1 cellular context compared by ENCODE assay signal in genomic region chr18:24426398-24427294, GRCh38.
A peak's percentile ranks its signal among the peaks of the same experiment; 100 is the strongest.
TF ChIP-seq lines count a peak whose summit lies in the region.

Gene IMPACT (plus strand): TSS chr18:24426670. CDS start chr18:24426757, 87 bp downstream.

TF ChIP-seq in K562, 482 proteins besides CTCF, POLR2A, EP300 and RAD21 (continued from another document and continues in another):
- TF ChIP-seq TFE3 (CRISPR knock-in tag; IDR thresholded peaks at IDR 0.05) (no peak), PRPF4 (IDR thresholded peaks at IDR 0.05; ENCODE audit: insufficient read depth, low read depth, low read length, poor library complexity, severe bottlenecking) (no peak), U2AF1 (optimal IDR thresholded peaks at IDR 0.05; ENCODE audit: low read depth, low read length) (peak; percentile 38), KDM2B (CRISPR knock-in tag; IDR thresholded peaks at IDR 0.05) (no peak), ZNF124 (CRISPR knock-in tag; IDR thresholded peaks at IDR 0.05) (no peak), NCOA1 (IDR thresholded peaks at IDR 0.05; ENCODE audit: low read depth) (no peak), COPS2 (conservative IDR thresholded peaks at IDR 0.05) (no peak), E2F5 (CRISPR knock-in tag; IDR thresholded peaks at IDR 0.05) (no peak), CTBP1 (IDR thresholded peaks at IDR 0.05; ENCODE audit: borderline replicate concordance) (peak; percentile 80), ZKSCAN1 (IDR thresholded peaks at IDR 0.05; ENCODE audit: low read depth, low read length) (no peak), KHSRP (IDR thresholded peaks at IDR 0.05) (no peak), CBX1 (IDR thresholded peaks at IDR 0.05; ENCODE audit: low read depth) (peak; percentile 99), ZNF224 (CRISPR knock-in tag; IDR thresholded peaks at IDR 0.05) (no peak), DIDO1 (tag; IDR thresholded peaks at IDR 0.05; ENCODE audit: low read depth) (no peak; the same call in none of the 2 replicates), ZNF699 (CRISPR knock-in tag; IDR thresholded peaks at IDR 0.05; ENCODE audit: insufficient replicate concordance) (no peak), FOXP1 (CRISPR knock-in tag; IDR thresholded peaks at IDR 0.05) (no peak; the same call in 1 of the 2 replicates), TOE1 (IDR thresholded peaks at IDR 0.05; ENCODE audit: borderline replicate concordance) (no peak), TOE1 (CRISPR knock-in tag; IDR thresholded peaks at IDR 0.05; ENCODE audit: borderline replicate concordance, low read depth) (no peak), CHD2 (IDR thresholded peaks at IDR 0.05; ENCODE audit: low read depth, low read length) (peak; percentile 59), HDAC8 (tag; IDR thresholded peaks at IDR 0.05) (peak; percentile 96), ZNF77 (CRISPR knock-in tag; IDR thresholded peaks at IDR 0.05) (no peak), MBD2 (IDR thresholded peaks at IDR 0.05; ENCODE audit: borderline replicate concordance, low read depth) (no peak), CREB3 (tag; conservative IDR thresholded peaks at IDR 0.05; ENCODE audit: low read depth) (peak; percentile 95), FOS (IDR thresholded peaks at IDR 0.05; ENCODE audit: extremely low read depth, insufficient read length) (no peak), NR2C1 (IDR thresholded peaks at IDR 0.05) (peak; percentile 99), NR2C1 (tag; IDR thresholded peaks at IDR 0.05) (peak; percentile 99), TAL1 (IDR thresholded peaks at IDR 0.05) (no peak), NFATC3 (IDR thresholded peaks at IDR 0.05) (no peak), MCM3 (IDR thresholded peaks at IDR 0.05) (no peak), MCM7 (IDR thresholded peaks at IDR 0.05) (no peak), MLX (CRISPR knock-in tag; conservative IDR thresholded peaks at IDR 0.05) (no peak), IFI16 (CRISPR knock-in tag; IDR thresholded peaks at IDR 0.05) (no peak), HNRNPK (IDR thresholded peaks at IDR 0.05; ENCODE audit: low read depth, low read length, poor library complexity, severe bottlenecking) (no peak), CBX5 (IDR thresholded peaks at IDR 0.05; ENCODE audit: borderline replicate concordance, low read depth) (no peak), ZNF140 (CRISPR knock-in tag; IDR thresholded peaks at IDR 0.05) (no peak), POU5F1 (IDR thresholded peaks at IDR 0.05; ENCODE audit: borderline replicate concordance, low read depth, low read length, partially characterized antibody) (no peak), CBFA2T3 (IDR thresholded peaks at IDR 0.05) (no peak), SRSF7 (optimal IDR thresholded peaks at IDR 0.05; ENCODE audit: low read depth, low read length) (no peak), TGIF2 (CRISPR knock-in tag; IDR thresholded peaks at IDR 0.05) (peak; percentile 68; the same call in 1 of the 2 replicates), POLR2H (tag; IDR thresholded peaks at IDR 0.05; ENCODE audit: low read depth) (peak; percentile 60), STAT6 (CRISPR knock-in tag; IDR thresholded peaks at IDR 0.05) (no peak)
- TF ChIP-seq, protein P1, sequence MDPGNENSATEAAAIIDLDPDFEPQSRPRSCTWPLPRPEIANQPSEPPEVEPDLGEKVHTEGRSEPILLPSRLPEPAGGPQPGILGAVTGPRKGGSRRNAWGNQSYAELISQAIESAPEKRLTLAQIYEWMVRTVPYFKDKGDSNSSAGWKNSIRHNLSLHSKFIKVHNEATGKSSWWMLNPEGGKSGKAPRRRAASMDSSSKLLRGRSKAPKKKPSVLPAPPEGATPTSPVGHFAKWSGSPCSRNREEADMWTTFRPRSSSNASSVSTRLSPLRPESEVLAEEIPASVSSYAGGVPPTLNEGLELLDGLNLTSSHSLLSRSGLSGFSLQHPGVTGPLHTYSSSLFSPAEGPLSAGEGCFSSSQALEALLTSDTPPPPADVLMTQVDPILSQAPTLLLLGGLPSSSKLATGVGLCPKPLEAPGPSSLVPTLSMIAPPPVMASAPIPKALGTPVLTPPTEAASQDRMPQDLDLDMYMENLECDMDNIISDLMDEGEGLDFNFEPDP (CRISPR knock-in tag; IDR thresholded peaks at IDR 0.05), result peak; percentile 86; the same call in 1 of the 2 replicates
- TF ChIP-seq, protein P2, sequence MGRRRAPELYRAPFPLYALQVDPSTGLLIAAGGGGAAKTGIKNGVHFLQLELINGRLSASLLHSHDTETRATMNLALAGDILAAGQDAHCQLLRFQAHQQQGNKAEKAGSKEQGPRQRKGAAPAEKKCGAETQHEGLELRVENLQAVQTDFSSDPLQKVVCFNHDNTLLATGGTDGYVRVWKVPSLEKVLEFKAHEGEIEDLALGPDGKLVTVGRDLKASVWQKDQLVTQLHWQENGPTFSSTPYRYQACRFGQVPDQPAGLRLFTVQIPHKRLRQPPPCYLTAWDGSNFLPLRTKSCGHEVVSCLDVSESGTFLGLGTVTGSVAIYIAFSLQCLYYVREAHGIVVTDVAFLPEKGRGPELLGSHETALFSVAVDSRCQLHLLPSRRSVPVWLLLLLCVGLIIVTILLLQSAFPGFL (CRISPR knock-in tag; IDR thresholded peaks at IDR 0.05), result no peak
- TF ChIP-seq, protein P3, sequence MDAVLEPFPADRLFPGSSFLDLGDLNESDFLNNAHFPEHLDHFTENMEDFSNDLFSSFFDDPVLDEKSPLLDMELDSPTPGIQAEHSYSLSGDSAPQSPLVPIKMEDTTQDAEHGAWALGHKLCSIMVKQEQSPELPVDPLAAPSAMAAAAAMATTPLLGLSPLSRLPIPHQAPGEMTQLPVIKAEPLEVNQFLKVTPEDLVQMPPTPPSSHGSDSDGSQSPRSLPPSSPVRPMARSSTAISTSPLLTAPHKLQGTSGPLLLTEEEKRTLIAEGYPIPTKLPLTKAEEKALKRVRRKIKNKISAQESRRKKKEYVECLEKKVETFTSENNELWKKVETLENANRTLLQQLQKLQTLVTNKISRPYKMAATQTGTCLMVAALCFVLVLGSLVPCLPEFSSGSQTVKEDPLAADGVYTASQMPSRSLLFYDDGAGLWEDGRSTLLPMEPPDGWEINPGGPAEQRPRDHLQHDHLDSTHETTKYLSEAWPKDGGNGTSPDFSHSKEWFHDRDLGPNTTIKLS (IDR thresholded peaks at IDR 0.05; ENCODE audit: borderline replicate concordance, low read depth), result peak; percentile 99
- TF ChIP-seq, protein P4, sequence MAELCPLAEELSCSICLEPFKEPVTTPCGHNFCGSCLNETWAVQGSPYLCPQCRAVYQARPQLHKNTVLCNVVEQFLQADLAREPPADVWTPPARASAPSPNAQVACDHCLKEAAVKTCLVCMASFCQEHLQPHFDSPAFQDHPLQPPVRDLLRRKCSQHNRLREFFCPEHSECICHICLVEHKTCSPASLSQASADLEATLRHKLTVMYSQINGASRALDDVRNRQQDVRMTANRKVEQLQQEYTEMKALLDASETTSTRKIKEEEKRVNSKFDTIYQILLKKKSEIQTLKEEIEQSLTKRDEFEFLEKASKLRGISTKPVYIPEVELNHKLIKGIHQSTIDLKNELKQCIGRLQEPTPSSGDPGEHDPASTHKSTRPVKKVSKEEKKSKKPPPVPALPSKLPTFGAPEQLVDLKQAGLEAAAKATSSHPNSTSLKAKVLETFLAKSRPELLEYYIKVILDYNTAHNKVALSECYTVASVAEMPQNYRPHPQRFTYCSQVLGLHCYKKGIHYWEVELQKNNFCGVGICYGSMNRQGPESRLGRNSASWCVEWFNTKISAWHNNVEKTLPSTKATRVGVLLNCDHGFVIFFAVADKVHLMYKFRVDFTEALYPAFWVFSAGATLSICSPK (IDR thresholded peaks at IDR 0.05; ENCODE audit: borderline replicate concordance), result no peak
- TF ChIP-seq, protein P5, sequence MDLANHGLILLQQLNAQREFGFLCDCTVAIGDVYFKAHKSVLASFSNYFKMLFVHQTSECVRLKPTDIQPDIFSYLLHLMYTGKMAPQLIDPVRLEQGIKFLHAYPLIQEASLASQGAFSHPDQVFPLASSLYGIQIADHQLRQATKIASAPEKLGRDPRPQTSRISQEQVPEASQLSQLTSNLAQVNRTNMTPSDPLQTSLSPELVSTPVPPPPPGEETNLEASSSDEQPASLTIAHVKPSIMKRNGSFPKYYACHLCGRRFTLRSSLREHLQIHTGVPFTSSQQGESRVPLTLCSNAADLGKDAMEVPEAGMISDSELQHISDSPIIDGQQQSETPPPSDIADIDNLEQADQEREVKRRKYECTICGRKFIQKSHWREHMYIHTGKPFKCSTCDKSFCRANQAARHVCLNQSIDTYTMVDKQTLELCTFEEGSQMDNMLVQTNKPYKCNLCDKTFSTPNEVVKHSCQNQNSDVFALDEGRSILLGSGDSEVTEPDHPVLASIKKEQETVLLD (IDR thresholded peaks at IDR 0.05), result no peak
- TF ChIP-seq, protein P6, sequence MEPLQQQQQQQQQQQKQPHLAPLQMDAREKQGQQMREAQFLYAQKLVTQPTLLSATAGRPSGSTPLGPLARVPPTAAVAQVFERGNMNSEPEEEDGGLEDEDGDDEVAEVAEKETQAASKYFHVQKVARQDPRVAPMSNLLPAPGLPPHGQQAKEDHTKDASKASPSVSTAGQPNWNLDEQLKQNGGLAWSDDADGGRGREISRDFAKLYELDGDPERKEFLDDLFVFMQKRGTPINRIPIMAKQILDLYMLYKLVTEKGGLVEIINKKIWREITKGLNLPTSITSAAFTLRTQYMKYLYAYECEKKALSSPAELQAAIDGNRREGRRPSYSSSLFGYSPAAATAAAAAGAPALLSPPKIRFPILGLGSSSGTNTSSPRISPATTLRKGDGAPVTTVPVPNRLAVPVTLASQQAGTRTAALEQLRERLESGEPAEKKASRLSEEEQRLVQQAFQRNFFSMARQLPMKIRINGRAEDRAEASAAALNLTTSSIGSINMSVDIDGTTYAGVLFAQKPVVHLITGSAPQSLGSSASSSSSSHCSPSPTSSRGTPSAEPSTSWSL (CRISPR knock-in tag; IDR thresholded peaks at IDR 0.05; ENCODE audit: borderline replicate concordance), result peak; percentile 41; the same call in 1 of the 2 replicates
- TF ChIP-seq, protein P7, sequence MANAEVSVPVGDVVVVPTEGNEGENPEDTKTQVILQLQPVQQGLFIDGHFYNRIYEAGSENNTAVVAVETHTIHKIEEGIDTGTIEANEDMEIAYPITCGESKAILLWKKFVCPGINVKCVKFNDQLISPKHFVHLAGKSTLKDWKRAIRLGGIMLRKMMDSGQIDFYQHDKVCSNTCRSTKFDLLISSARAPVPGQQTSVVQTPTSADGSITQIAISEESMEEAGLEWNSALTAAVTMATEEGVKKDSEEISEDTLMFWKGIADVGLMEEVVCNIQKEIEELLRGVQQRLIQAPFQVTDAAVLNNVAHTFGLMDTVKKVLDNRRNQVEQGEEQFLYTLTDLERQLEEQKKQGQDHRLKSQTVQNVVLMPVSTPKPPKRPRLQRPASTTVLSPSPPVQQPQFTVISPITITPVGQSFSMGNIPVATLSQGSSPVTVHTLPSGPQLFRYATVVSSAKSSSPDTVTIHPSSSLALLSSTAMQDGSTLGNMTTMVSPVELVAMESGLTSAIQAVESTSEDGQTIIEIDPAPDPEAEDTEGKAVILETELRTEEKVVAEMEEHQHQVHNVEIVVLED (CRISPR knock-in tag; IDR thresholded peaks at IDR 0.05), result peak; percentile 89
- TF ChIP-seq, protein P8, sequence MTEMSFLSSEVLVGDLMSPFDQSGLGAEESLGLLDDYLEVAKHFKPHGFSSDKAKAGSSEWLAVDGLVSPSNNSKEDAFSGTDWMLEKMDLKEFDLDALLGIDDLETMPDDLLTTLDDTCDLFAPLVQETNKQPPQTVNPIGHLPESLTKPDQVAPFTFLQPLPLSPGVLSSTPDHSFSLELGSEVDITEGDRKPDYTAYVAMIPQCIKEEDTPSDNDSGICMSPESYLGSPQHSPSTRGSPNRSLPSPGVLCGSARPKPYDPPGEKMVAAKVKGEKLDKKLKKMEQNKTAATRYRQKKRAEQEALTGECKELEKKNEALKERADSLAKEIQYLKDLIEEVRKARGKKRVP (CRISPR knock-in tag; IDR thresholded peaks at IDR 0.05), result peak; percentile 69
